In the genomic region with DNA sequence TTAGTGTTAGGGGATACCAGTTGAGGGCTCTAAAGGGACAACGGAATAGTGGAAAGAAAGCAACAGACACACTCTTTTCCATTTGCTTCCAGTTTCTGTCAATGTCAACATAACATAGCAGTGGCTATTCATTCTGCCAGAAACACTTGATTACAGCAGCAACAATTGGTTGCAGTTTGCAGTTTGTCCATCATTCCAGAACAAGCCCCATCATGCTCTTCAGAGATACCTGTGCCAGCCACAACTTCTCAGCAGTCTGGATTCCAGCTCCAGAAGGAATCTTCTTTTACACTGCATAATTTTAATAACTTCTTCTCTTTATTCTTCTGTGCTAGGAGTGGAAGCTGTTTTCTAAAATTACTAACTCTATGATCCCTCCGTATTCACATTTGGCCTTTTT, we compare ENCODE assay signal across 30 cellular contexts.
"Had no signal": no experiment of that assay in that cellular context is flagged by ENCODE, and none has a peak within 500 bp of the region (broad histone marks: within the 10 kb centered on the region; RNA-seq: fewer than 3 reads in every experiment).

No MANE protein-coding gene starts in this region.

- H3K27ac ChIP-seq: adrenal gland, ascending aorta, gastrocnemius medialis, heart left ventricle, WERI-Rb-1 had no signal

- DNase-seq: activated B cell treated with CpG ODN at 0.5 μM for 24 hours; activated CD4-positive, alpha-beta memory T cell treated with anti-CD3 and anti-CD28 coated beads for 36 hours; activated CD4-positive, alpha-beta T cell treated with anti-CD3 and anti-CD28 coated beads for 48 hours; activated CD8-positive, alpha-beta memory T cell treated with anti-CD3 and anti-CD28 coated beads, Interleukin-2, amount 10 ng/mL, durations not matched to agents 7 days and 5 days; activated CD8-positive, alpha-beta memory T cell treated with anti-CD3 and anti-CD28 coated beads, Interleukin-2, amount 50 U/mL, for 4 hours; activated CD8-positive, alpha-beta T cell treated with anti-CD3 and anti-CD28 coated beads, Interleukin-2, amount 10 ng/mL, durations not matched to agents 7 days and 5 days; activated effector memory CD4-positive, alpha-beta T cell treated with anti-CD3 and anti-CD28 coated beads, Interleukin-2, amount 50 U/mL, for 16 hours; activated naive CD4-positive, alpha-beta T cell treated with anti-CD3 and anti-CD28 coated beads for 36 hours; activated naive CD8-positive, alpha-beta T cell treated with anti-CD3 and anti-CD28 coated beads for 36 hours; activated naive CD8-positive, alpha-beta T cell treated with anti-CD3 and anti-CD28 coated beads, Interleukin-2, amount 50 U/mL, for 24 hours; activated T-cell treated with anti-CD3 and anti-CD28 coated beads, Interleukin-2, amount 50 U/mL, for 1 hour; activated T-cell treated with anti-CD3 and anti-CD28 coated beads, Interleukin-2, amount 50 U/mL, for 48 hours; adrenal gland; amygdala; caudate nucleus; cortex of kidney; dermis blood vessel endothelial cell; effector CD4-positive, alpha-beta T cell; effector memory CD8-positive, alpha-beta T cell; foreskin fibroblast; gastrocnemius medialis; glutamatergic neuron; heart left ventricle; hypothalamus; T-helper 9 cell; WERI-Rb-1 had no signal

- H3K27me3 ChIP-seq: adrenal gland, ascending aorta, gastrocnemius medialis, heart left ventricle had no signal

- ATAC-seq: activated CD4-positive, CD25-positive, alpha-beta regulatory T cell treated with anti-CD3 and anti-CD28 coated beads, Interleukin-2, amount 50 U/mL, for 24 hours; activated CD8-positive, alpha-beta memory T cell treated with anti-CD3 and anti-CD28 coated beads, Interleukin-2, amount 10 ng/mL, durations not matched to agents 7 days and 5 days; activated CD8-positive, alpha-beta T cell treated with anti-CD3 and anti-CD28 coated beads, Interleukin-2, amount 10 ng/mL, durations not matched to agents 7 days and 5 days; activated naive CD8-positive, alpha-beta T cell treated with anti-CD3 and anti-CD28 coated beads, Interleukin-2, amount 50 U/mL, for 24 hours; effector memory CD8-positive, alpha-beta T cell; esophagus mucosa; gastrocnemius medialis; heart left ventricle had no signal

- H3K36me3 ChIP-seq: adrenal gland, ascending aorta, gastrocnemius medialis, heart left ventricle, WERI-Rb-1 had no signal

- H3K4me3 ChIP-seq: adrenal gland, ascending aorta, gastrocnemius medialis, heart left ventricle had no signal

- FAIRE-seq: colon had no signal

- H3K4me1 ChIP-seq: adrenal gland, ascending aorta, gastrocnemius medialis, heart left ventricle had no signal
